ENCODE assay signal across 12 cellular contexts in genomic region chr4:67714248-67714583, GRCh38. TPM values are rescaled to one million over a fixed set of nuclear protein-coding genes. Genes with fewer than 3 reads are reported as not detected.
DNase-seq lines count a peak whose midpoint lies in the region; ATAC-seq and TF ChIP-seq lines count a peak whose summit lies in the region.
"Had no signal": no experiment of that assay in that cellular context is flagged by ENCODE, and none has a peak within 500 bp of the region (broad histone marks: within the 10 kb centered on the region; RNA-seq: fewer than 3 reads in every experiment).

No MANE protein-coding gene starts in this region.

- POLR2A ChIA-PET in Caco-2 (lab: Charles Lee), result interaction anchor here (1.7 kb wide), 1 partner anchor 13 kb away, joined by 8 read pairs; the partner anchor contains the start of gene UBA6

- no peak overlapping the region for H3K27ac ChIP-seq in lower lobe of right lung

- CTCF ChIA-PET in Caco-2 (lab: Charles Lee), result no interaction called here

- H3K27ac Mint-ChIP-seq in Caco-2 (ENCODE audit: unreplicated experiment), result peak overlapping the region; percentile 64

- H3K4me1 ChIP-seq in Caco-2 (peaks cover 22% of the 10 kb centered on the region), lower lobe of right lung (no peaks in the 10 kb centered on the region)

- TF ChIP-seq POLR2A in erythroblast (IDR thresholded peaks at IDR 0.05; ENCODE audit: low read length), result no peak

- H3K36me3 ChIP-seq in Caco-2 (ENCODE audit: control insufficient read depth, insufficient read depth, low read length), result no peaks in the 10 kb centered on the region
- no peaks in the 10 kb centered on the region for H3K36me3 ChIP-seq in H7 (replicated peaks; ENCODE audit: control insufficient read depth, insufficient read depth, low read length)
- no peaks in the 10 kb centered on the region for H3K36me3 ChIP-seq in lower lobe of right lung

- intact Hi-C loops in Caco-2 (cut with micrococcal nuclease; ENCODE audit: unreplicated experiment) (no loop called here), lower lobe of right lung (cut with DNase I) (no loop called here)

- H3K9me3 Mint-ChIP-seq in Caco-2 (ENCODE audit: unreplicated experiment), result no peaks in the 10 kb centered on the region

- H3K36me3 Mint-ChIP-seq in Caco-2 (ENCODE audit: insufficient read depth, unreplicated experiment), result no peaks in the 10 kb centered on the region

- no peaks in the 10 kb centered on the region for H3K27me3 Mint-ChIP-seq in Caco-2 (ENCODE audit: insufficient read depth, unreplicated experiment)

- DNase-seq in Caco-2 (peak in 1 of 2 experiments; percentile 54), erythroblast (lab: John Stamatoyannopoulos, UW) (peak; percentile 27 to 52), H7 (no peak), NAMALWA (ENCODE audit: low spot score) (no peak), lower lobe of right lung (no peak)
- DNase-seq: activated CD8-positive, alpha-beta memory T cell treated with anti-CD3 and anti-CD28 coated beads for 24 hours; DND-41; NCI-H524 had no signal

- no TSS peak for BruUV-seq in Caco-2 (replicated peaks; lab: Mats Ljungman, UMichigan)

- no peak overlapping the region for H3K4me3 ChIP-seq in Caco-2 (ENCODE audit: low read depth, low read length)
- no peak overlapping the region for H3K4me3 ChIP-seq in H7 (ENCODE audit: insufficient read depth, low read depth, low read length)
- no peak overlapping the region for H3K4me3 ChIP-seq in lower lobe of right lung

- H3K27me3 ChIP-seq in Caco-2 (replicated peaks; ENCODE audit: control insufficient read depth, insufficient read depth, low read length) (no peaks in the 10 kb centered on the region), H7 (ENCODE audit: control insufficient read depth, insufficient read depth, low read length) (no peaks in the 10 kb centered on the region), lower lobe of right lung (ENCODE audit: low read depth) (no peaks in the 10 kb centered on the region)

- TF ChIP-seq CTCF in Caco-2 (IDR thresholded peaks at IDR 0.05; ENCODE audit: insufficient read depth in 1 of 2, low read depth in 1 of 2, low read length in 1 of 2, severe bottlenecking in 1 of 2, unreplicated experiment in 1 of 2) (no peak), lower lobe of right lung (IDR thresholded peaks at IDR 0.05) (no peak)

- no peaks in the 10 kb centered on the region for H3K9me3 ChIP-seq in Caco-2
- no peaks in the 10 kb centered on the region for H3K9me3 ChIP-seq in lower lobe of right lung

- no peaks in the 10 kb centered on the region for H3K4me1 Mint-ChIP-seq in Caco-2 (ENCODE audit: low read depth, unreplicated experiment)

- no peak overlapping the region for H3K4me3 Mint-ChIP-seq in Caco-2 (ENCODE audit: unreplicated experiment)

- ATAC-seq in GM19397 (IDR thresholded peaks at IDR 0.05; ENCODE audit: unreplicated experiment) (peak; percentile 46), HG03558 (IDR thresholded peaks at IDR 0.05; ENCODE audit: extremely low read depth, unreplicated experiment) (peak; percentile 42), HG02973 (IDR thresholded peaks at IDR 0.05; ENCODE audit: unreplicated experiment) (no peak), lower lobe of right lung (no peak)

RNA-seq across cellular contexts. Expression of gene UBA6, which starts 13.3 kb away (rescaled TPM):
- total RNA-seq in Caco-2 (2022), result 74.6 and 77.7 TPM in 2 replicates
- total RNA-seq in H7 (2014; rRNA removed; shearing (Covaris generic)), result 37.6 and 60.4 TPM in 2 replicates
- 54.4 TPM for total RNA-seq in lower lobe of right lung

RNA-seq across cellular contexts. Expression of gene GNRHR, which starts 40.0 kb away (rescaled TPM):
- not detected in 2 replicates for total RNA-seq in Caco-2 (2022)
- not detected in 2 replicates for total RNA-seq in H7 (2014; rRNA removed; shearing (Covaris generic))
- total RNA-seq in lower lobe of right lung, result not detected
- total RNA-seq: lung microvascular endothelial cell had no signal

Comparison
In these comparisons a context has a peak if more than half of its experiments do, and no peak if none do; other contexts are left out.
1. DNase-seq: peak in erythroblast (2 of 2); none in H7 (single experiment), NAMALWA (single experiment) and lower lobe of right lung (single experiment).
2. ATAC-seq: peak in GM19397 (single experiment) and HG03558 (single experiment); none in HG02973 (single experiment) and lower lobe of right lung (0 of 2).